Comparison of ENCODE assay signal across 11 cellular contexts in genomic region chr1:12158362-12159092, GRCh38. TPM values are rescaled to one million over a fixed set of nuclear protein-coding genes. Genes with fewer than 3 reads are reported as not detected.
DNase-seq lines count a peak whose midpoint lies in the region; ATAC-seq, FAIRE-seq and TF ChIP-seq lines count a peak whose summit lies in the region.
"Had no signal": no experiment of that assay in that cellular context is flagged by ENCODE, and none has a peak within 500 bp of the region (broad histone marks: within the 10 kb centered on the region; RNA-seq: fewer than 3 reads in every experiment).

No MANE protein-coding gene starts in this region.

- H3K27me3 ChIP-seq in HepG2 (ENCODE audit: control insufficient read depth in 1 of 2, insufficient read depth in 2 of 2, low read length in 2 of 2), result peaks cover 0 to 2% of the 10 kb centered on the region in 2 experiments; a peak in 1 of 5 replicates
- H3K27me3 ChIP-seq: sigmoid colon had no signal

- H3K4me3 ChIP-seq in HepG2 (replicated peaks in 1 of 3; ENCODE audit: insufficient read depth in 1 of 3, low read depth in 2 of 3, low read length in 3 of 3), result no peak overlapping the region
- H3K4me3 ChIP-seq: esophagus muscularis mucosa, sigmoid colon had no signal

- no peaks in the 10 kb centered on the region for H3K27me3 Mint-ChIP-seq in activated CD4-positive, alpha-beta memory T cell treated with anti-CD3 and anti-CD28 coated beads for 36 hours

- H2AFZ ChIP-seq in HepG2 (ENCODE audit: low read length), result no peak overlapping the region

- 0 out of 2 replicates have a peak overlapping the region, but pooled peaks have one; percentile 2 for H3K4me2 ChIP-seq in HepG2 (ENCODE audit: low read depth, low read length)

- intact Hi-C loops in activated CD4-positive, alpha-beta memory T cell treated with anti-CD3 and anti-CD28 coated beads for 36 hours (cut with micrococcal nuclease), result loop anchor here (5.0 kb wide), 1 partner anchor 91 kb away; no protein-coding TSS in a partner anchor
- intact Hi-C loops in HepG2 (cut with micrococcal nuclease; ENCODE audit: unreplicated experiment), result no loop called here

- TF ChIP-seq POLR2A in HepG2 (IDR thresholded peaks at IDR 0.05; ENCODE audit: insufficient read depth in 1 of 2, low read depth in 2 of 2, low read length in 2 of 2), result no peak

- peak; percentile 10 for DNase-seq in stimulated activated naive CD4-positive, alpha-beta T cell treated with Interleukin-2 at 50 U/mL for 16 hours (lab: John Stamatoyannopoulos, UW)
- DNase-seq in stimulated activated naive CD4-positive, alpha-beta T cell (lab: John Stamatoyannopoulos, UW), result no peak
- peak; percentile 62 for DNase-seq in activated CD4-positive, alpha-beta memory T cell treated with anti-CD3 and anti-CD28 coated beads for 36 hours
- DNase-seq in HepG2 (ENCODE audit: low spot score), result no peak
- no peak for DNase-seq in stimulated activated CD4-positive, alpha-beta T cell treated with anti-CD3 and anti-CD28 coated beads, Interleukin-4, amount 100 ng/mL, for 24 hours
- no peak for DNase-seq in NK-92 treated with Interleukin-12 subunit alpha and Interleukin-12 subunit beta, amount 100 ng/mL, for 24 hours (lab: John Stamatoyannopoulos, UW)
- no peak for DNase-seq in NCI-H524 treated with DMSO at 0.1 percent for 48 hours (lab: John Stamatoyannopoulos, UW)
- no peak for DNase-seq in NCI-H82 (lab: John Stamatoyannopoulos, UW)
- DNase-seq: NCI-H1930, sigmoid colon had no signal

- no peak for TF ChIP-seq RAD21 in HepG2 (CRISPR knock-in tag; IDR thresholded peaks at IDR 0.05)

- peaks cover 2% of the 10 kb centered on the region for H3K9me3 Mint-ChIP-seq in activated CD4-positive, alpha-beta memory T cell treated with anti-CD3 and anti-CD28 coated beads for 36 hours

- H3K4me1 ChIP-seq in HepG2 (ENCODE audit: insufficient read depth, low read length), result peaks cover 25% of the 10 kb centered on the region

- H3K4me3 Mint-ChIP-seq in activated CD4-positive, alpha-beta memory T cell treated with anti-CD3 and anti-CD28 coated beads for 36 hours, result peak overlapping the region; percentile 64

- peak; percentile 29; the same call in 2 of the 3 replicates for ATAC-seq in HepG2

- TF ChIP-seq EP300 in HepG2 (IDR thresholded peaks at IDR 0.05; ENCODE audit: low read depth in 2 of 2, low read length in 2 of 2) (no peak), HepG2 (CRISPR knock-in tag; IDR thresholded peaks at IDR 0.05; ENCODE audit: borderline replicate concordance) (no peak)

- no peak for FAIRE-seq in HepG2 (lab: Jason Lieb, UNC)

- CTCF ChIA-PET in activated CD4-positive, alpha-beta memory T cell treated with anti-CD3 and anti-CD28 coated beads for 36 hours (lab: Charles Lee), result interaction anchor here (0.8 kb wide), 1 partner anchor 19 kb away, joined by 4 read pairs; no protein-coding TSS in a partner anchor
- CTCF ChIA-PET in HepG2 (lab: Yijun Ruan, JAX; ENCODE audit: low intra/inter-chr PET ratio, low total read pairs), result no interaction called here

- in situ Hi-C loops in HepG2 (cut with HindIII; ENCODE audit: extremely low pct_ligation_motif_present, low pct_unique_long_range_greater_than_20kb), result no loop called here

- H3K9ac ChIP-seq in HepG2 (ENCODE audit: insufficient read depth, low read depth, low read length), result no peak overlapping the region

- H3K4me1 Mint-ChIP-seq in activated CD4-positive, alpha-beta memory T cell treated with anti-CD3 and anti-CD28 coated beads for 36 hours (ENCODE audit: low read depth), result peaks cover 80% of the 10 kb centered on the region

- no peak for TF ChIP-seq CTCF in HepG2 (CRISPR knock-in tag; IDR thresholded peaks at IDR 0.05)

- H3K36me3 Mint-ChIP-seq in activated CD4-positive, alpha-beta memory T cell treated with anti-CD3 and anti-CD28 coated beads for 36 hours, result peaks cover 1% of the 10 kb centered on the region

- BruUV-seq in HepG2 (replicated peaks; lab: Mats Ljungman, UMichigan), result no TSS peak

- no peak overlapping the region for H3K27ac ChIP-seq in HepG2 (ENCODE audit: extremely low read length, insufficient read depth, low read length)
- H3K27ac ChIP-seq: esophagus muscularis mucosa, sigmoid colon had no signal

- POLR2A ChIA-PET in activated CD4-positive, alpha-beta memory T cell treated with anti-CD3 and anti-CD28 coated beads for 36 hours (lab: Charles Lee), result interaction anchor here (1.8 to 4.1 kb wide), 3 partner anchors 9 to 20 kb away, joined by 5 to 18 read pairs (median 14); partner anchors contain the start of gene TNFRSF1B
- POLR2A ChIA-PET in HepG2 (lab: Yijun Ruan, JAX), result no interaction called here

- H3K36me3 ChIP-seq in HepG2 (replicated peaks in 1 of 2; ENCODE audit: control insufficient read depth in 1 of 2, insufficient read depth in 2 of 2, low read length in 2 of 2), result no peaks in the 10 kb centered on the region
- H3K36me3 ChIP-seq: esophagus muscularis mucosa, sigmoid colon had no signal

- no peaks in the 10 kb centered on the region for H3K9me3 ChIP-seq in HepG2 (ENCODE audit: low read length)
- H3K9me3 ChIP-seq: esophagus muscularis mucosa, sigmoid colon had no signal

- H3K79me2 ChIP-seq in HepG2 (ENCODE audit: insufficient read depth, low read length), result no peaks in the 10 kb centered on the region

- no peaks in the 10 kb centered on the region for H4K20me1 ChIP-seq in HepG2 (ENCODE audit: insufficient read depth, low read length)

- 29% methylated on average over 22 of the region's 22 CpGs for WGBS in HepG2 (ENCODE audit: low lambda C conversion rate)

- H3K27ac Mint-ChIP-seq in activated CD4-positive, alpha-beta memory T cell treated with anti-CD3 and anti-CD28 coated beads for 36 hours, result peak overlapping the region; percentile 93

TF ChIP-seq in HepG2, 621 proteins besides CTCF, POLR2A, EP300 and RAD21:
- TF ChIP-seq ZNF747 (CRISPR knock-in tag; IDR thresholded peaks at IDR 0.05; ENCODE audit: borderline replicate concordance) (no peak), BCL6 (CRISPR knock-in tag; IDR thresholded peaks at IDR 0.05) (0 out of 2 replicates have a peak, but pooled peaks have one; percentile 14)

RNA-seq across cellular contexts. Expression of gene TNFRSF1B, which starts 8.3 kb away (rescaled TPM):
- 100 to 1,000 TPM; 201 to 211 TPM for total RNA-seq in activated CD4-positive, alpha-beta memory T cell treated with anti-CD3 and anti-CD28 coated beads for 36 hours
- total RNA-seq in HepG2 (2016; rRNA removed; fragmentation: Illumina TruSeq; extraction: Trizol), result 0.04 TPM in 1 of 2 replicates, not detected in the other
- not detected in 2 replicates for total RNA-seq in HepG2 (2016; cell fraction: cytosol; rRNA removed; fragmentation: Illumina TruSeq; extraction: Trizol; ENCODE audit: low read depth)
- total RNA-seq in HepG2 (2016; cell fraction: insoluble cytoplasmic fraction; rRNA removed; fragmentation: Illumina TruSeq; extraction: Trizol), result not detected in 2 replicates
- total RNA-seq in HepG2 (2016; cell fraction: membrane; rRNA removed; fragmentation: Illumina TruSeq; extraction: Trizol), result not detected in 2 replicates
- not detected in 2 replicates for total RNA-seq in HepG2 (2016; cell fraction: nucleus; rRNA removed; fragmentation: Illumina TruSeq; extraction: Trizol)
- polyA plus RNA-seq in HepG2 (2011; rRNA removed), result 0.11 and 0.29 TPM in 2 replicates
- 0.05 and 0.07 TPM in 2 replicates for polyA plus RNA-seq in HepG2 (2011; cell fraction: cytosol; rRNA removed)
- polyA plus RNA-seq in HepG2 (2011; cell fraction: nucleus; rRNA removed), result 0.05 TPM in 2 replicates
- polyA plus RNA-seq in HepG2 (2012), result not detected in 2 replicates
- polyA plus RNA-seq in HepG2 (2016; cell fraction: cytosol; fragmentation: Illumina TruSeq; extraction: Trizol; ENCODE audit: low read depth), result not detected in 2 replicates
- not detected in 2 replicates for polyA plus RNA-seq in HepG2 (2016; cell fraction: insoluble cytoplasmic fraction; fragmentation: Illumina TruSeq; extraction: Trizol; ENCODE audit: low read depth)
- polyA plus RNA-seq in HepG2 (2016; cell fraction: membrane; fragmentation: Illumina TruSeq; extraction: Trizol; ENCODE audit: low read depth), result not detected in 2 replicates
- polyA plus RNA-seq in HepG2 (2016; cell fraction: nucleus; fragmentation: Illumina TruSeq; extraction: Trizol; ENCODE audit: insufficient read depth, low read depth), result not detected in 2 replicates
- polyA minus RNA-seq in HepG2 (2011; rRNA and poly(A)+ RNA removed; ENCODE audit: low replicate concordance), result 0.14 and 1.1 TPM in 2 replicates
- polyA minus RNA-seq in HepG2 (2011; cell fraction: cytosol; rRNA and poly(A)+ RNA removed), result not detected in 2 replicates
- 0.90 TPM in 1 of 2 replicates, not detected in the other for polyA minus RNA-seq in HepG2 (2011; cell fraction: nucleus; rRNA and poly(A)+ RNA removed)

Comparison
In these comparisons a context has a peak if more than half of its experiments do, and no peak if none do; other contexts are left out.
1. DNase-seq: peak in stimulated activated naive CD4-positive, alpha-beta T cell treated with Interleukin-2 at 50 U/mL for 16 hours (single experiment) and activated CD4-positive, alpha-beta memory T cell treated with anti-CD3 and anti-CD28 coated beads for 36 hours (single experiment); none in stimulated activated naive CD4-positive, alpha-beta T cell (0 of 6), HepG2 (single experiment), stimulated activated CD4-positive, alpha-beta T cell treated with anti-CD3 and anti-CD28 coated beads, Interleukin-4, amount 100 ng/mL, for 24 hours (single experiment), NK-92 treated with Interleukin-12 subunit alpha and Interleukin-12 subunit beta, amount 100 ng/mL, for 24 hours (single experiment), NCI-H524 treated with DMSO at 0.1 percent for 48 hours (single experiment) and NCI-H82 (single experiment).
2. RNA of gene TNFRSF1B, which starts 8.3 kb away (total RNA-seq): 201 to 211 TPM in activated CD4-positive, alpha-beta memory T cell treated with anti-CD3 and anti-CD28 coated beads for 36 hours; 0.04 TPM in HepG2; every median in the first group is over 100 times any median in the second.